In the genomic region with DNA sequence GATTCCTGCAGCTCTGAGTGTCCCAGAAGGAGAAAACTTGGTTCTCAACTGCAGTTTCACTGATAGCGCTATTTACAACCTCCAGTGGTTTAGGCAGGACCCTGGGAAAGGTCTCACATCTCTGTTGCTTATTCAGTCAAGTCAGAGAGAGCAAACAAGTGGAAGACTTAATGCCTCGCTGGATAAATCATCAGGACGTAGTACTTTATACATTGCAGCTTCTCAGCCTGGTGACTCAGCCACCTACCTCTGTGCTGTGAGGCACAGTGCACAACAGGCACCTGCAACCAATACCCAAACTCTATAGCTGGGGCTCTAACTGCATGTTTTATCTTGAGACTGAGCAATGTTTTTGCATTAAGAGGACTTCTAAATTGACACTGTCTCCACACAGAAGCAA, we compare ENCODE assay signal across 15 cellular contexts.
A peak's percentile ranks its signal among the peaks of the same experiment; 100 is the strongest.
DNase-seq lines count a peak whose midpoint lies in the region; ATAC-seq and TF ChIP-seq lines count a peak whose summit lies in the region.
"Had no signal": no experiment of that assay in that cellular context is flagged by ENCODE, and none has a peak within 500 bp of the region (broad histone marks: within the 10 kb centered on the region; RNA-seq: fewer than 3 reads in every experiment).

No MANE protein-coding gene starts in this region.

- H3K4me3 Mint-ChIP-seq in activated CD8-positive, alpha-beta T cell treated with anti-CD3 and anti-CD28 coated beads for 36 hours = peak overlapping the region; percentile 74
- H3K4me3 Mint-ChIP-seq in glutamatergic neuron (ENCODE audit: unreplicated experiment) = no peak overlapping the region

- no peaks in the 10 kb centered on the region for H3K36me3 ChIP-seq in thymus (ENCODE audit: control insufficient read depth, insufficient read depth)
- H3K36me3 ChIP-seq in ascending aorta = no peaks in the 10 kb centered on the region
- H3K36me3 ChIP-seq: left ventricle myocardium inferior, SJCRH30, thoracic aorta had no signal

- no peaks in the 10 kb centered on the region for H3K9me3 ChIP-seq in thymus (ENCODE audit: control insufficient read depth)
- H3K9me3 ChIP-seq in ascending aorta = no peaks in the 10 kb centered on the region
- H3K9me3 ChIP-seq: Caco-2, thoracic aorta had no signal

- H3K27ac Mint-ChIP-seq in activated CD8-positive, alpha-beta T cell treated with anti-CD3 and anti-CD28 coated beads for 36 hours = peak overlapping the region; percentile 88
- no peak overlapping the region for H3K27ac Mint-ChIP-seq in glutamatergic neuron (ENCODE audit: unreplicated experiment)

- H3K4me1 ChIP-seq in thymus (ENCODE audit: control insufficient read depth, insufficient read depth, low read length) (peaks cover 10% of the 10 kb centered on the region), ascending aorta (no peaks in the 10 kb centered on the region)
- H3K4me1 ChIP-seq: Caco-2, left ventricle myocardium inferior, SJCRH30 had no signal

- H3K27ac ChIP-seq in epithelial cell of prostate = no peak overlapping the region
- peak overlapping the region; percentile 92 for H3K27ac ChIP-seq in thymus (ENCODE audit: low read depth)
- no peak overlapping the region for H3K27ac ChIP-seq in ascending aorta
- H3K27ac ChIP-seq: KMS-11, left ventricle myocardium inferior, SJCRH30, thoracic aorta had no signal

- no peak for TF ChIP-seq CTCF in activated CD8-positive, alpha-beta T cell treated with anti-CD3 and anti-CD28 coated beads for 36 hours (IDR thresholded peaks at IDR 0.05)
- TF ChIP-seq CTCF in ascending aorta (IDR thresholded peaks at IDR 0.05) = no peak
- no peak for TF ChIP-seq CTCF in glutamatergic neuron (IDR thresholded peaks at IDR 0.05; ENCODE audit: partially characterized antibody, unreplicated experiment)

- peak overlapping the region; percentile 40 for H3K4me3 ChIP-seq in thymus (ENCODE audit: low read length)
- H3K4me3 ChIP-seq in ascending aorta = no peak overlapping the region
- H3K4me3 ChIP-seq: left ventricle myocardium inferior, SJCRH30, thoracic aorta had no signal

- no peaks in the 10 kb centered on the region for H3K27me3 Mint-ChIP-seq in activated CD8-positive, alpha-beta T cell treated with anti-CD3 and anti-CD28 coated beads for 36 hours
- peaks cover 1% of the 10 kb centered on the region for H3K27me3 Mint-ChIP-seq in glutamatergic neuron (ENCODE audit: unreplicated experiment)

- POLR2A ChIA-PET in activated CD8-positive, alpha-beta T cell treated with anti-CD3 and anti-CD28 coated beads for 36 hours (lab: Charles Lee) = interaction anchor here (0.7 to 1.3 kb wide), 4 partner anchors 445 to 480 kb away, joined by 3 to 5 read pairs (median 4); no protein-coding TSS in a partner anchor

- H3K4me1 Mint-ChIP-seq in activated CD8-positive, alpha-beta T cell treated with anti-CD3 and anti-CD28 coated beads for 36 hours (ENCODE audit: low read depth) = peaks cover 38% of the 10 kb centered on the region
- H3K4me1 Mint-ChIP-seq in glutamatergic neuron (ENCODE audit: low read depth, unreplicated experiment) = no peaks in the 10 kb centered on the region

- ATAC-seq in activated CD8-positive, alpha-beta T cell treated with anti-CD3 and anti-CD28 coated beads for 36 hours = peak; percentile 85

- DNase-seq in activated gamma-delta T cell treated with Interleukin-2 at 50 U/mL for 16 hours (peak; percentile 22), activated gamma-delta T cell (lab: John Stamatoyannopoulos, UW) (no peak), epithelial cell of prostate (ENCODE audit: low read depth, low spot score) (peak; percentile 6), ascending aorta (ENCODE audit: low spot score in 2 of 2) (no peak), glutamatergic neuron (no peak), SK-N-DZ (ENCODE audit: low spot score) (no peak)
- DNase-seq in activated CD8-positive, alpha-beta T cell treated with anti-CD3 and anti-CD28 coated beads for 36 hours = peak; percentile 45
- DNase-seq: Caco-2, dermis blood vessel endothelial cell, left ventricle myocardium inferior, NCI-H146, SJCRH30 had no signal

- intact Hi-C loops in activated CD8-positive, alpha-beta T cell treated with anti-CD3 and anti-CD28 coated beads for 36 hours (cut with micrococcal nuclease) = no loop called here
- intact Hi-C loops in ascending aorta (cut with DNase I) = no loop called here

- whole genome bisulfite sequencing in thymus = 45% methylated on average over 3 of the region's 3 CpGs

- no peaks in the 10 kb centered on the region for H3K36me3 Mint-ChIP-seq in activated CD8-positive, alpha-beta T cell treated with anti-CD3 and anti-CD28 coated beads for 36 hours (ENCODE audit: low read depth)
- no peaks in the 10 kb centered on the region for H3K36me3 Mint-ChIP-seq in glutamatergic neuron (ENCODE audit: unreplicated experiment)

- H3K27me3 ChIP-seq in thymus (ENCODE audit: control insufficient read depth, insufficient read depth) = no peaks in the 10 kb centered on the region
- H3K27me3 ChIP-seq in ascending aorta = no peaks in the 10 kb centered on the region

- CTCF ChIA-PET in activated CD8-positive, alpha-beta T cell treated with anti-CD3 and anti-CD28 coated beads for 36 hours (lab: Charles Lee) = interaction anchor here (1.1 to 1.7 kb wide), 5 partner anchors 13 to 135 kb away, joined by 3 to 11 read pairs (median 4); no protein-coding TSS in a partner anchor

- no peaks in the 10 kb centered on the region for H3K9me3 Mint-ChIP-seq in activated CD8-positive, alpha-beta T cell treated with anti-CD3 and anti-CD28 coated beads for 36 hours
- H3K9me3 Mint-ChIP-seq in glutamatergic neuron (ENCODE audit: unreplicated experiment) = no peaks in the 10 kb centered on the region

Comparison
In these comparisons a context has a peak if more than half of its experiments do, and no peak if none do; other contexts are left out.
1. DNase-seq: peak in activated gamma-delta T cell treated with Interleukin-2 at 50 U/mL for 16 hours (single experiment), activated CD8-positive, alpha-beta T cell treated with anti-CD3 and anti-CD28 coated beads for 36 hours (single experiment) and epithelial cell of prostate (single experiment); none in activated gamma-delta T cell (single experiment), ascending aorta (0 of 2), glutamatergic neuron (single experiment) and SK-N-DZ (single experiment).